In the genomic region with DNA sequence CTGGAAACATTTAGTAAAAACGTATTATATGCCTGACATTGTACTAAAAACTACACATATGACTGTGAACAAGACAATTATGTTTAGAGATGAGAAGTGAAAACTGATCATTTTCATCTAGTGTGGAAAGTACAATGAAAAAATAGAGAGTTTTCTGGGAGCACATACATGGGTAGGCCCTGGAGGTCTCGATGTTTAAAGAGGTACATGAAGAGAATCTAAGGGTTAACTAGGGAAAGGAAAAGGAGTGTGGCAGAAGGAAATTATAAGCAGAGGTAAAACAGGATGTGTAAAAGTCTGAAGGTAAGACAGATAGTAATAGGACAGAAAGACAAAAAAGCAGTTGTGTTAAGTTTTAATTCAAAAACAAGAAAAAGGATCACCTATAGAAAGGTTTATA, we compare ENCODE assay signal across 19 cellular contexts.
"Had no signal": no experiment of that assay in that cellular context is flagged by ENCODE, and none has a peak within 500 bp of the region (broad histone marks: within the 10 kb centered on the region; RNA-seq: fewer than 3 reads in every experiment).

No MANE protein-coding gene starts in this region.

- H3K27ac ChIP-seq: colonic mucosa, hepatocyte, neutrophil, spleen had no signal

- H2AFZ ChIP-seq: hepatocyte had no signal

- H3K27ac Mint-ChIP-seq: endodermal cell; stimulated activated naive B cell treated with anti-CD40 and anti-IgM and Interleukin-4, amounts not matched to agents 10 μg/mL and 1 μg/mL and 100 μg/mL, for 72 hours had no signal

- H3K4me3 ChIP-seq: colonic mucosa, hepatocyte, lung, spleen had no signal

- ATAC-seq: left colon; left ventricle myocardium superior; naive thymus-derived CD4-positive, alpha-beta T cell; sciatic nerve; stimulated activated naive B cell treated with anti-CD40 and anti-IgM and Interleukin-4, amounts not matched to agents 10 μg/mL and 1 μg/mL and 100 μg/mL, for 72 hours had no signal

- H3K27me3 Mint-ChIP-seq: naive thymus-derived CD4-positive, alpha-beta T cell; stimulated activated naive B cell treated with anti-CD40 and anti-IgM and Interleukin-4, amounts not matched to agents 10 μg/mL and 1 μg/mL and 100 μg/mL, for 72 hours had no signal

- H3K36me3 ChIP-seq: colonic mucosa had no signal

- H3K79me2 ChIP-seq: hepatocyte had no signal

- H3K4me3 Mint-ChIP-seq: endodermal cell; naive thymus-derived CD4-positive, alpha-beta T cell; stimulated activated naive B cell treated with anti-CD40 and anti-IgM and Interleukin-4, amounts not matched to agents 10 μg/mL and 1 μg/mL and 100 μg/mL, for 72 hours had no signal

- H3K9me3 ChIP-seq: colonic mucosa, neutrophil, spleen had no signal

- H3K4me1 ChIP-seq: colonic mucosa had no signal

- H3K4me2 ChIP-seq: hepatocyte had no signal

- H3K9me3 Mint-ChIP-seq: endodermal cell; naive thymus-derived CD4-positive, alpha-beta T cell; stimulated activated naive B cell treated with anti-CD40 and anti-IgM and Interleukin-4, amounts not matched to agents 10 μg/mL and 1 μg/mL and 100 μg/mL, for 72 hours had no signal

- H3K27me3 ChIP-seq: colonic mucosa, hepatocyte, neutrophil, spleen had no signal

- DNase-seq: colonic mucosa; dermis blood vessel endothelial cell; effector CD4-positive, alpha-beta T cell; endodermal cell; foreskin melanocyte; head of caudate nucleus; left colon; left ventricle myocardium superior; naive thymus-derived CD4-positive, alpha-beta T cell; posterior cingulate gyrus; spleen; stimulated activated CD4-positive, alpha-beta T cell treated with anti-CD3 and anti-CD28 coated beads, Interleukin-2, amount 100 ng/mL, for 24 hours; stimulated activated CD4-positive, alpha-beta T cell treated with anti-CD3 and anti-CD28 coated beads, Interleukin-4, amount 100 ng/mL, for 4 hours; stimulated activated naive B cell treated with anti-CD40 and anti-IgM and Interleukin-4, amounts not matched to agents 10 μg/mL and 1 μg/mL and 100 μg/mL, for 72 hours; trophoblast cell had no signal
